Comparison of ENCODE assay signal across 8 cellular contexts in genomic region chr13:98890186-98890585, GRCh38.
DNase-seq lines count a peak whose midpoint lies in the region; ATAC-seq and TF ChIP-seq lines count a peak whose summit lies in the region.

No MANE protein-coding gene starts in this region.

- TF ChIP-seq CTCF in HEK293 (tag by site-specific recombination; IDR thresholded peaks at IDR 0.05) = no peak

- POLR2A ChIA-PET in HEK293 (lab: Yijun Ruan, JAX) = no interaction called here

- H3K4me3 ChIP-seq in HEK293 (ENCODE audit: low read depth, low read length) = no peak overlapping the region

- CTCF ChIA-PET in HEK293 (lab: Yijun Ruan, JAX) = interaction anchor here (0.6 to 1.0 kb wide), 2 partner anchors 20 to 170 kb away, joined by 3 read pairs; no protein-coding TSS in a partner anchor

- H3K27ac ChIP-seq in HEK293 (ENCODE audit: extremely low read depth, low read depth, low read length) = no peak overlapping the region

- H3K36me3 ChIP-seq in HEK293 (ENCODE audit: control insufficient read depth in 2 of 2, insufficient read depth in 1 of 2, low read length in 2 of 2) = peaks cover 0 to 3% of the 10 kb centered on the region in 2 experiments; a peak in 2 of 3 replicates

- peak; percentile 47 to 59 for DNase-seq in activated CD4-positive, alpha-beta T cell treated with anti-CD3 and anti-CD28 coated beads, Interleukin-2, amount 50 U/mL, for 48 hours
- DNase-seq in foreskin melanocyte = peak; percentile 12
- DNase-seq in stimulated activated CD4-positive, alpha-beta T cell treated with anti-CD3 and anti-CD28 coated beads, Interleukin-2, amount 100 ng/mL, for 48 hours = peak; percentile 34 to 35
- DNase-seq in cortex of kidney (lab: John Stamatoyannopoulos, UW) = no peak
- no peak for DNase-seq in GM19238 (ENCODE audit: insufficient read length, low spot score)
- no peak for DNase-seq in iPS-NIHi11 (ENCODE audit: low spot score)

- no peaks in the 10 kb centered on the region for H3K4me1 ChIP-seq in HEK293 (ENCODE audit: control insufficient read depth, insufficient read depth, low read length)

- no peak for ATAC-seq in HG03139 (IDR thresholded peaks at IDR 0.05; ENCODE audit: unreplicated experiment)

- H3K9me3 ChIP-seq in HEK293 (ENCODE audit: control insufficient read depth, insufficient read depth, low read depth, low read length) = no peaks in the 10 kb centered on the region

TF ChIP-seq in HEK293, 187 proteins besides CTCF, POLR2A, EP300 and RAD21:
- TF ChIP-seq EGR2 (tag by site-specific recombination; IDR thresholded peaks at IDR 0.05; ENCODE audit: low read depth) (peak; percentile 54; the same call in 1 of the 2 replicates), ZFHX2 (tag by site-specific recombination; conservative IDR thresholded peaks at IDR 0.05) (peak; percentile 60), ZNF112 (tag by site-specific recombination; IDR thresholded peaks at IDR 0.05) (no peak)
TF ChIP-seq in HEK293: peak in this region for 2.

Comparison
In these comparisons a context has a peak if more than half of its experiments do, and no peak if none do; other contexts are left out.
1. DNase-seq: peak in activated CD4-positive, alpha-beta T cell treated with anti-CD3 and anti-CD28 coated beads, Interleukin-2, amount 50 U/mL, for 48 hours (2 of 2), foreskin melanocyte (single experiment) and stimulated activated CD4-positive, alpha-beta T cell treated with anti-CD3 and anti-CD28 coated beads, Interleukin-2, amount 100 ng/mL, for 48 hours (2 of 2); none in cortex of kidney (single experiment), GM19238 (single experiment) and iPS-NIHi11 (single experiment).